Comparison of ENCODE assay signal across 7 cellular contexts in the genomic region with DNA sequence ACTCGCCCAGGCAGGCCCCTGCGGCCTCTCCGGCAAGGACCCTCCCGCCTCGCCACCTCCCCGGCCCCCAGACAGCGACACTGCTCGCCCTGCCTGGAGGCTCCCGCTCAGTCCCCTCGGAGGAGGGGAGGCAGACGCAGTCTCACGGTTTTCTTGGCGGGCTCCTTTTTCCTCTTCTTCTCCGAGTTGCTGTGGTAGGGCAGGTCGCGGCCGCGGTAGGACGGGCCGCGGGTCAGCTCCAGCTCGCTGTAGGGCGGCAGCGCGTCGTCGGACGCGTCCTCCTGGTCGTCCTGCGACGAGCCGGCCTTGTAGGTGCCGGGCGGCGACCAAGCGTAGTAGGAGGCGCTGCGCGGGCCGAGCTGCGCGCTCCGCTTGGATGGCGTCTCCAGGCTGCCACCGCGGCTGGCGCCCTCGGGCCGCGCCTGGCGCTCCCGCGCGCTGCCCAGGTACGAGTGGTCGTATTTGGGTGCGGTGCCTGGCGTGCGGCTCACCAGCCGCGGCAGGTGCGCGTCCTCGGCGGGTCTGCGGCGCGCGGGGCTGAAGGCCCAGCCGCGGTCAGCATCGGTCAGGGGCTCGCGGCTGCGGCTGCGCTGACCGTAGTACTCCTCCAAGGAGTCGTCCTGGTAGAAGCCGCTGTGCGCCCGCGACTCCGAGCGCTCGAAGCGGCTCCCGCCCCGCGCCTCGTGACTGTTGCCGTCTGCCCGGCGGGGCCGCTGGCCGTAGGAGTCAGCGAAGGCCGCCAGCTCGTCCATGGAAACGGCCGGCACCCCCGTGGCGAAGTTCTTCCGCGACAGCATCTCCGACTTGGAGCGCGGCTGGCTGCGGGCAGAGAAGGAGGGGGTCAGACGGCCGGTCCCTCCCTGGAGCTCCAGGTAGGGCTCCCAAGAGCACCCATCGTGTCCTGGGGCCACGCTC. TPM values are rescaled to one million over a fixed set of nuclear protein-coding genes. Genes with fewer than 3 reads are reported as not detected.
DNase-seq lines count a peak whose midpoint lies in the region; ATAC-seq, FAIRE-seq and TF ChIP-seq lines count a peak whose summit lies in the region.

No MANE protein-coding gene starts in this region.

- H3K79me2 ChIP-seq in GM12878 (ENCODE audit: control insufficient read depth, insufficient read depth, low read length), result no peaks in the 10 kb centered on the region

- no peak overlapping the region for H2AFZ ChIP-seq in GM12878 (ENCODE audit: control insufficient read depth, low read depth, low read length)

- no peak for FAIRE-seq in GM12878 (lab: Jason Lieb, UNC)

- TF ChIP-seq EP300 in GM12878 (IDR thresholded peaks at IDR 0.05; ENCODE audit: borderline replicate concordance in 1 of 2, control insufficient read depth in 1 of 2, low read depth in 2 of 2, low read length in 2 of 2), result no peak

- H3K27me3 ChIP-seq in HUES6 (ENCODE audit: control insufficient read depth, insufficient read depth, low read length), result peaks cover 54% of the 10 kb centered on the region
- peaks cover 0 to 3% of the 10 kb centered on the region in 2 experiments; a peak in 2 of 4 replicates for H3K27me3 ChIP-seq in GM12878 (replicated peaks in 1 of 2; ENCODE audit: control insufficient read depth in 2 of 2, insufficient read depth in 2 of 2, low read length in 1 of 2)
- peaks cover 14% of the 10 kb centered on the region for H3K27me3 ChIP-seq in kidney epithelial cell (ENCODE audit: control insufficient read depth, insufficient read depth, low read length)

- H3K9me3 ChIP-seq in HUES6 (ENCODE audit: control insufficient read depth, insufficient read depth, low read depth, low read length), result no peaks in the 10 kb centered on the region
- no peaks in the 10 kb centered on the region; the same call in 2 of the 3 replicates for H3K9me3 ChIP-seq in GM12878 (replicated peaks; ENCODE audit: control insufficient read depth, insufficient read depth, low read length)

- H3K4me1 ChIP-seq in HUES6 (ENCODE audit: control insufficient read depth, insufficient read depth, low read length) (peaks cover 16% of the 10 kb centered on the region), GM12878 (ENCODE audit: control insufficient read depth, insufficient read depth, low read length) (peaks cover 6% of the 10 kb centered on the region; the same call in 1 of the 2 replicates)

- ATAC-seq in GM12878 (peak; percentile 49; the same call in 2 of the 3 replicates), HG03097 (IDR thresholded peaks at IDR 0.05; ENCODE audit: low FRiP score, unreplicated experiment) (no peak)
- peak; percentile 40 for ATAC-seq in stimulated activated naive CD8-positive, alpha-beta T cell treated with anti-CD3 and anti-CD28 coated beads, Interleukin-15, Interleukin-2, amounts not matched to agents 100 U/mL and 50 U/mL, for 24 hours

- BruUV-seq in GM12878 (replicated peaks; lab: Mats Ljungman, UMichigan), result no TSS peak

- peak overlapping the region; percentile 38; the same call in 1 of the 2 replicates for H3K4me2 ChIP-seq in GM12878 (ENCODE audit: control insufficient read depth, insufficient read depth)

- CTCF ChIA-PET in GM12878 (lab: Yijun Ruan, JAX), result interaction anchor here (1.7 kb wide), 1 partner anchor 10 kb away, joined by 11 read pairs; no protein-coding TSS in a partner anchor

- in situ Hi-C loops in GM12878 (cut with MboI), result no loop called here

- H3K9ac ChIP-seq in HUES6 (ENCODE audit: low read length) (peak overlapping the region; percentile 22), GM12878 (ENCODE audit: control insufficient read depth, insufficient read depth, low read length) (no peak overlapping the region)

- intact Hi-C loops in GM12878 (cut with micrococcal nuclease; ENCODE audit: unreplicated experiment), result no loop called here

- WGBS in GM12878 (ENCODE audit: insufficient coverage, insufficient replicate concordance, low lambda C conversion rate, missing lambda C conversion rate), result 28% methylated on average over 70 of the region's 113 CpGs

- DNase-seq in GM12878 (ENCODE audit: low read depth, low spot score) (no peak), kidney epithelial cell (ENCODE audit: low read depth) (no peak), Kasumi-1 (lab: John Stamatoyannopoulos, UW) (no peak), NCI-H2029 (lab: John Stamatoyannopoulos, UW) (no peak)
- peak; percentile 11 for DNase-seq in stimulated activated naive CD8-positive, alpha-beta T cell treated with anti-CD3 and anti-CD28 coated beads, Interleukin-15, Interleukin-2, amounts not matched to agents 100 U/mL and 50 U/mL, for 24 hours

- TF ChIP-seq CTCF in GM12878 (IDR thresholded peaks at IDR 0.05 in 2 of 3, conservative IDR thresholded peaks at IDR 0.05 in 1 of 3; ENCODE audit: control insufficient read depth in 2 of 3, extremely low read depth in 1 of 3, insufficient read depth in 1 of 3, low read depth in 3 of 3, low read length in 3 of 3) (no peak), kidney epithelial cell (IDR thresholded peaks at IDR 0.05; ENCODE audit: insufficient read depth, low read length, poor library complexity, severe bottlenecking) (no peak)

- POLR2A ChIA-PET in GM12878 (lab: Charles Lee), result no interaction called here

- no peak for TF ChIP-seq RAD21 in GM12878 (IDR thresholded peaks at IDR 0.05; ENCODE audit: insufficient read depth, low read depth, low read length)

- RAD21 ChIA-PET in GM12878 (lab: Charles Lee; ENCODE audit: unreplicated experiment), result no interaction called here

- peak overlapping the region; percentile 66 for H3K4me3 ChIP-seq in HUES6 (ENCODE audit: low read depth, low read length)
- no peak overlapping the region for H3K4me3 ChIP-seq in GM12878
- peak overlapping the region; percentile 41 for H3K4me3 ChIP-seq in kidney epithelial cell (ENCODE audit: low read depth, low read length)

- H3K27ac ChIP-seq in HUES6 (ENCODE audit: low read depth, low read length) (no peak overlapping the region), GM12878 (ENCODE audit: control insufficient read depth, insufficient read depth) (no peak overlapping the region)

- H3K36me3 ChIP-seq in HUES6 (ENCODE audit: control insufficient read depth, insufficient read depth, low read length) (no peaks in the 10 kb centered on the region), GM12878 (ENCODE audit: control insufficient read depth in 2 of 2, insufficient read depth in 2 of 2, low read length in 1 of 2) (no peaks in the 10 kb centered on the region), kidney epithelial cell (ENCODE audit: control insufficient read depth, insufficient read depth, low read length) (no peaks in the 10 kb centered on the region)

- no peak for TF ChIP-seq POLR2A in GM12878 (IDR thresholded peaks at IDR 0.05; ENCODE audit: low read depth, low read length)

- H4K20me1 ChIP-seq in GM12878 (ENCODE audit: control insufficient read depth, insufficient read depth), result no peaks in the 10 kb centered on the region

- SMC1A ChIA-PET in GM12878 (lab: Charles Lee; ENCODE audit: uncharacterized antibody, unreplicated experiment), result no interaction called here

TF ChIP-seq in GM12878, 131 proteins besides CTCF, POLR2A, EP300 and RAD21:
- peak; percentile 44 for TF ChIP-seq SUZ12 (IDR thresholded peaks at IDR 0.05; ENCODE audit: unreplicated experiment)
- no peak for TF ChIP-seq PAX5 (IDR thresholded peaks at IDR 0.05; ENCODE audit: borderline replicate concordance, low read depth, low read length)

RNA-seq across cellular contexts. Expression of a gene that starts 44.8 kb away (rescaled TPM):
- total RNA-seq in GM12878 (2013; cell fraction: nucleolus; rRNA removed), result 18.3 and 18.9 TPM in 2 replicates
- total RNA-seq in GM12878 (2014; rRNA removed), result 18.6 and 21.3 TPM in 2 replicates
- 20.6 and 20.7 TPM in 2 replicates for total RNA-seq in GM12878 (2014; rRNA removed; fragmentation: Illumina TruSeq; extraction: Trizol)
- 15.1 and 15.2 TPM in 2 replicates for total RNA-seq in GM12878 (2021)
- polyA plus RNA-seq in GM12878 (2011; ENCODE audit: low read depth), result 12.6 TPM
- 34.6 and 36.4 TPM in 2 replicates for polyA plus RNA-seq in GM12878 (2011; rRNA removed)
- 19.1 and 27.0 TPM in 2 replicates for polyA plus RNA-seq in GM12878 (2011; cell fraction: cytosol; rRNA removed)
- polyA plus RNA-seq in GM12878 (2011; cell fraction: nucleus; rRNA removed), result 18.5 and 20.0 TPM in 2 replicates
- polyA plus RNA-seq in GM12878 (2012), result 13.3 and 14.4 TPM in 2 replicates
- 25.9 and 31.1 TPM in 2 replicates for polyA plus RNA-seq in GM12878 (2014; fragmentation: Illumina TruSeq; extraction: Trizol)
- 10 to 100 TPM; 31.5 to 38.6 TPM for polyA plus RNA-seq in GM12878 (2014; fragmentation: Nextera tagmentation; extraction: Ambion mirVana)
- 13.1 and 15.3 TPM in 2 replicates for polyA plus RNA-seq in GM12878 (2014; rRNA removed)
- polyA plus RNA-seq in GM12878 (2016; fragmentation: Nextera tagmentation; extraction: Ambion mirVana), result 10 to 100 TPM; 27.1 to 30.2 TPM
- 28.3 and 31.5 TPM in 2 replicates for polyA minus RNA-seq in GM12878 (2011; rRNA and poly(A)+ RNA removed)
- 8.4 and 10.5 TPM in 2 replicates for polyA minus RNA-seq in GM12878 (2011; cell fraction: cytosol; rRNA and poly(A)+ RNA removed)
- 4.8 and 7.4 TPM in 2 replicates for polyA minus RNA-seq in GM12878 (2011; cell fraction: nucleus; rRNA and poly(A)+ RNA removed)
- 14.0 and 17.0 TPM in 2 replicates for total RNA-seq in kidney epithelial cell

RNA-seq across cellular contexts. Expression of a gene that starts 54.5 kb away (rescaled TPM):
- total RNA-seq in GM12878 (2013; cell fraction: nucleolus; rRNA removed), result 0.25 TPM in 1 of 2 replicates, not detected in the other
- 4.8 and 4.9 TPM in 2 replicates for total RNA-seq in GM12878 (2014; rRNA removed)
- 3.2 and 4.2 TPM in 2 replicates for total RNA-seq in GM12878 (2014; rRNA removed; fragmentation: Illumina TruSeq; extraction: Trizol)
- 5.3 and 5.4 TPM in 2 replicates for total RNA-seq in GM12878 (2021)
- polyA plus RNA-seq in GM12878 (2011; ENCODE audit: low read depth), result 2.0 TPM
- polyA plus RNA-seq in GM12878 (2011; rRNA removed), result 0.03 and 0.05 TPM in 2 replicates
- 0.04 and 0.08 TPM in 2 replicates for polyA plus RNA-seq in GM12878 (2011; cell fraction: cytosol; rRNA removed)
- 0.09 and 0.15 TPM in 2 replicates for polyA plus RNA-seq in GM12878 (2011; cell fraction: nucleus; rRNA removed)
- 1.9 and 2.3 TPM in 2 replicates for polyA plus RNA-seq in GM12878 (2012)
- polyA plus RNA-seq in GM12878 (2014; fragmentation: Illumina TruSeq; extraction: Trizol), result 4.3 and 4.7 TPM in 2 replicates
- polyA plus RNA-seq in GM12878 (2014; fragmentation: Nextera tagmentation; extraction: Ambion mirVana), result under 1 TPM; 0.27 to 0.56 TPM
- polyA plus RNA-seq in GM12878 (2014; rRNA removed), result 1.9 and 2.7 TPM in 2 replicates
- polyA plus RNA-seq in GM12878 (2016; fragmentation: Nextera tagmentation; extraction: Ambion mirVana), result 1 to 10 TPM in 1 of 2 experiments, under 1 TPM in 1; 0.74 to 1.0 TPM
- under 0.01 and 0.15 TPM in 2 replicates for polyA minus RNA-seq in GM12878 (2011; rRNA and poly(A)+ RNA removed)
- not detected in 2 replicates for polyA minus RNA-seq in GM12878 (2011; cell fraction: cytosol; rRNA and poly(A)+ RNA removed)
- under 0.01 and 0.24 TPM in 2 replicates for polyA minus RNA-seq in GM12878 (2011; cell fraction: nucleus; rRNA and poly(A)+ RNA removed)
- 1.3 and 3.8 TPM in 2 replicates for total RNA-seq in kidney epithelial cell
